In genomic region chr2:149651229-149651628, GRCh38 we compare ENCODE assay signal across 22 cellular contexts.
DNase-seq lines count a peak whose midpoint lies in the region; ATAC-seq and TF ChIP-seq lines count a peak whose summit lies in the region.
"Had no signal": no experiment of that assay in that cellular context is flagged by ENCODE, and none has a peak within 500 bp of the region (broad histone marks: within the 10 kb centered on the region; RNA-seq: fewer than 3 reads in every experiment).

No MANE protein-coding gene starts in this region.

- ATAC-seq in right lobe of liver (peak; percentile 88 to 98 (median 94)), GM19463 (IDR thresholded peaks at IDR 0.05; ENCODE audit: unreplicated experiment) (no peak)
- ATAC-seq in stimulated activated memory B cell treated with anti-CD40 and anti-IgM and Interleukin-4, amounts not matched to agents 10 μg/mL and 1 μg/mL and 100 μg/mL, for 72 hours, result peak; percentile 44
- ATAC-seq: Right ventricle myocardium inferior had no signal

- no peak overlapping the region for H3K27ac Mint-ChIP-seq in endodermal cell
- H3K27ac Mint-ChIP-seq in stimulated activated memory B cell treated with anti-CD40 and anti-IgM and Interleukin-4, amounts not matched to agents 10 μg/mL and 1 μg/mL and 100 μg/mL, for 72 hours, result no peak overlapping the region
- H3K27ac Mint-ChIP-seq: B cell had no signal

- H3K36me3 Mint-ChIP-seq in endodermal cell (ENCODE audit: low read depth), result peaks cover 7% of the 10 kb centered on the region
- H3K36me3 Mint-ChIP-seq in stimulated activated memory B cell treated with anti-CD40 and anti-IgM and Interleukin-4, amounts not matched to agents 10 μg/mL and 1 μg/mL and 100 μg/mL, for 72 hours, result no peaks in the 10 kb centered on the region
- H3K36me3 Mint-ChIP-seq: CD14-positive monocyte; CD8-positive, alpha-beta memory T cell had no signal

- intact Hi-C loops in right lobe of liver (cut with DNase I), result no loop called here

- H3K36me3 ChIP-seq in endodermal cell (ENCODE audit: control insufficient read depth, insufficient read depth, low read length) (no peaks in the 10 kb centered on the region), right lobe of liver (no peaks in the 10 kb centered on the region)

- no peak for TF ChIP-seq CTCF in endodermal cell (conservative IDR thresholded peaks at IDR 0.05)
- TF ChIP-seq CTCF in right lobe of liver (IDR thresholded peaks at IDR 0.05), result no peak

- H3K27ac ChIP-seq in endodermal cell (ENCODE audit: low read depth, low read length), result no peak overlapping the region
- H3K27ac ChIP-seq in right lobe of liver, result peak overlapping the region in 1 of 3 donors; percentile 39

- 89 to 96% methylated on average over 6 of the region's 6 CpGs for WGBS in endodermal cell (ENCODE audit: insufficient coverage in 1 of 2, insufficient read length in 1 of 2), 2 experiments
- 32% methylated on average over 6 of the region's 6 CpGs for WGBS in right lobe of liver (ENCODE audit: insufficient coverage, low coverage, low lambda C conversion rate, missing lambda C conversion rate)

- H3K4me1 ChIP-seq in endodermal cell (ENCODE audit: control insufficient read depth, insufficient read depth, low read length), result peaks cover 4% of the 10 kb centered on the region
- H3K4me1 ChIP-seq in right lobe of liver, result peaks cover 0 to 18% (median 5%) of the 10 kb centered on the region in 4 donors

- no peak overlapping the region for H3K4me3 Mint-ChIP-seq in endodermal cell
- no peak overlapping the region for H3K4me3 Mint-ChIP-seq in stimulated activated memory B cell treated with anti-CD40 and anti-IgM and Interleukin-4, amounts not matched to agents 10 μg/mL and 1 μg/mL and 100 μg/mL, for 72 hours
- H3K4me3 Mint-ChIP-seq: B cell; CD14-positive monocyte; CD8-positive, alpha-beta memory T cell had no signal

- DNase-seq in HuH-7 (ENCODE audit: low spot score) (peak; percentile 13), endodermal cell (no peak), right lobe of liver (peak; percentile 41 to 75 (median 74)), NCI-H82 treated with DMSO at 0.1 percent for 48 hours (lab: John Stamatoyannopoulos, UW; ENCODE audit: unreplicated experiment) (no peak), DMS153 (lab: John Stamatoyannopoulos, UW) (no peak)
- DNase-seq in activated CD4-positive, alpha-beta T cell treated with anti-CD3 and anti-CD28 coated beads, Interleukin-2, amount 50 U/mL, for 48 hours, result no peak
- DNase-seq: CD8-positive, alpha-beta memory T cell; H7; Karpas-422; NCI-H1092 treated with DMSO at 0.1 percent for 48 hours; NCI-H1436; NCI-H187; NCI-H2081 treated with DMSO at 0.1 percent for 48 hours; NCI-H2171; NCI-H345; NCI-H524; NCI-H748 treated with DMSO at 0.1 percent for 48 hours had no signal

- H3K9me3 Mint-ChIP-seq in endodermal cell, result peaks cover 32% of the 10 kb centered on the region
- no peaks in the 10 kb centered on the region for H3K9me3 Mint-ChIP-seq in stimulated activated memory B cell treated with anti-CD40 and anti-IgM and Interleukin-4, amounts not matched to agents 10 μg/mL and 1 μg/mL and 100 μg/mL, for 72 hours

- peak overlapping the region; percentile 56 for H3K4me3 ChIP-seq in endodermal cell (ENCODE audit: low read length)
- no peak overlapping the region for H3K4me3 ChIP-seq in right lobe of liver

- peaks cover 31% of the 10 kb centered on the region for H3K9me3 ChIP-seq in endodermal cell (ENCODE audit: control insufficient read depth, low read length)
- no peaks in the 10 kb centered on the region for H3K9me3 ChIP-seq in right lobe of liver

- H3K9ac ChIP-seq in endodermal cell (ENCODE audit: extremely low read depth, low read length, poor library complexity, severe bottlenecking), result no peak overlapping the region

- no peak for TF ChIP-seq POLR2A in right lobe of liver (IDR thresholded peaks at IDR 0.05)

- no peaks in the 10 kb centered on the region for H3K27me3 Mint-ChIP-seq in endodermal cell (ENCODE audit: insufficient read depth)
- H3K27me3 Mint-ChIP-seq in stimulated activated memory B cell treated with anti-CD40 and anti-IgM and Interleukin-4, amounts not matched to agents 10 μg/mL and 1 μg/mL and 100 μg/mL, for 72 hours, result peaks cover 7% of the 10 kb centered on the region

- peaks cover 28% of the 10 kb centered on the region for H3K4me1 Mint-ChIP-seq in endodermal cell
- H3K4me1 Mint-ChIP-seq in stimulated activated memory B cell treated with anti-CD40 and anti-IgM and Interleukin-4, amounts not matched to agents 10 μg/mL and 1 μg/mL and 100 μg/mL, for 72 hours, result no peaks in the 10 kb centered on the region
- H3K4me1 Mint-ChIP-seq: B cell; CD14-positive monocyte; CD8-positive, alpha-beta memory T cell had no signal

- H3K27me3 ChIP-seq in endodermal cell (ENCODE audit: control insufficient read depth, insufficient read depth, low read length, poor library complexity, severe bottlenecking) (no peaks in the 10 kb centered on the region), right lobe of liver (no peaks in the 10 kb centered on the region)

Comparison
In these comparisons a context has a peak if more than half of its experiments do, and no peak if none do; other contexts are left out.
1. DNase-seq: peak in HuH-7 (single experiment) and right lobe of liver (3 of 3); none in endodermal cell (single experiment), activated CD4-positive, alpha-beta T cell treated with anti-CD3 and anti-CD28 coated beads, Interleukin-2, amount 50 U/mL, for 48 hours (0 of 2), NCI-H82 treated with DMSO at 0.1 percent for 48 hours (single experiment) and DMS153 (single experiment).